ENCODE assay signal across 26 cellular contexts in genomic region chr19:4657835-4658234, GRCh38.
"Had no signal": no experiment of that assay in that cellular context is flagged by ENCODE, and none has a peak within 500 bp of the region (broad histone marks: within the 10 kb centered on the region; RNA-seq: fewer than 3 reads in every experiment).

No MANE protein-coding gene starts in this region.

- H3K4me3 ChIP-seq: esophagus muscularis mucosa, heart right ventricle, left ventricle myocardium inferior, lung, pancreas, prostate gland, spleen, thoracic aorta had no signal

- H3K27ac Mint-ChIP-seq: stimulated activated naive CD8-positive, alpha-beta T cell treated with anti-CD3 and anti-CD28 coated beads, Interleukin-15, Interleukin-2, amounts not matched to agents 100 ng/mL and 50 ng/mL, for 24 hours had no signal

- DNase-seq: activated CD4-positive, alpha-beta T cell treated with anti-CD3 and anti-CD28 coated beads for 4 hours; activated CD4-positive, alpha-beta T cell treated with anti-CD3 and anti-CD28 coated beads, Interleukin-2, amount 50 U/mL, for 48 hours; activated CD8-positive, alpha-beta memory T cell treated with anti-CD3 and anti-CD28 coated beads, Interleukin-2, amount 50 U/mL, for 48 hours; activated naive CD4-positive, alpha-beta T cell; activated naive CD8-positive, alpha-beta T cell treated with anti-CD3 and anti-CD28 coated beads, Interleukin-2, amount 10 ng/mL, durations not matched to agents 7 days and 5 days; activated T-cell treated with anti-CD3 and anti-CD28 coated beads, Interleukin-2, amount 50 U/mL, for 48 hours; amniotic stem cell; brain microvascular endothelial cell; cortex of kidney; foreskin melanocyte; heart right ventricle; left ventricle myocardium inferior; pancreas; spleen; T-helper 9 cell; trophoblast cell had no signal

- H3K9me3 Mint-ChIP-seq: activated naive CD8-positive, alpha-beta T cell treated with anti-CD3 and anti-CD28 coated beads, Interleukin-2, amount 10 ng/mL, durations not matched to agents 7 days and 5 days; stimulated activated naive CD8-positive, alpha-beta T cell treated with anti-CD3 and anti-CD28 coated beads, Interleukin-15, Interleukin-2, amounts not matched to agents 100 ng/mL and 50 ng/mL, for 24 hours had no signal

- H3K27me3 Mint-ChIP-seq: activated naive CD8-positive, alpha-beta T cell treated with anti-CD3 and anti-CD28 coated beads, Interleukin-2, amount 10 ng/mL, durations not matched to agents 7 days and 5 days; stimulated activated naive CD8-positive, alpha-beta T cell treated with anti-CD3 and anti-CD28 coated beads, Interleukin-15, Interleukin-2, amounts not matched to agents 100 ng/mL and 50 ng/mL, for 24 hours had no signal

- H3K4me3 Mint-ChIP-seq: activated naive CD8-positive, alpha-beta T cell treated with anti-CD3 and anti-CD28 coated beads, Interleukin-2, amount 10 ng/mL, durations not matched to agents 7 days and 5 days; stimulated activated naive CD8-positive, alpha-beta T cell treated with anti-CD3 and anti-CD28 coated beads, Interleukin-15, Interleukin-2, amounts not matched to agents 100 ng/mL and 50 ng/mL, for 24 hours had no signal

- ATAC-seq: heart right ventricle, pancreas had no signal

- H3K27me3 ChIP-seq: brain microvascular endothelial cell, esophagus muscularis mucosa, heart right ventricle, pancreas, spleen had no signal

- FAIRE-seq: astrocyte, islet of Langerhans, pancreas, TTC549, urothelium cell line had no signal

- H3K4me1 ChIP-seq: esophagus muscularis mucosa, pancreas, prostate gland had no signal

- H3K27ac ChIP-seq: brain microvascular endothelial cell, esophagus muscularis mucosa, heart right ventricle, left ventricle myocardium inferior, pancreas, prostate gland, thoracic aorta, VCaP had no signal

- H3K9me3 ChIP-seq: pancreas, prostate gland, thoracic aorta had no signal
